8 cellular contexts compared by ENCODE assay signal in the genomic region with DNA sequence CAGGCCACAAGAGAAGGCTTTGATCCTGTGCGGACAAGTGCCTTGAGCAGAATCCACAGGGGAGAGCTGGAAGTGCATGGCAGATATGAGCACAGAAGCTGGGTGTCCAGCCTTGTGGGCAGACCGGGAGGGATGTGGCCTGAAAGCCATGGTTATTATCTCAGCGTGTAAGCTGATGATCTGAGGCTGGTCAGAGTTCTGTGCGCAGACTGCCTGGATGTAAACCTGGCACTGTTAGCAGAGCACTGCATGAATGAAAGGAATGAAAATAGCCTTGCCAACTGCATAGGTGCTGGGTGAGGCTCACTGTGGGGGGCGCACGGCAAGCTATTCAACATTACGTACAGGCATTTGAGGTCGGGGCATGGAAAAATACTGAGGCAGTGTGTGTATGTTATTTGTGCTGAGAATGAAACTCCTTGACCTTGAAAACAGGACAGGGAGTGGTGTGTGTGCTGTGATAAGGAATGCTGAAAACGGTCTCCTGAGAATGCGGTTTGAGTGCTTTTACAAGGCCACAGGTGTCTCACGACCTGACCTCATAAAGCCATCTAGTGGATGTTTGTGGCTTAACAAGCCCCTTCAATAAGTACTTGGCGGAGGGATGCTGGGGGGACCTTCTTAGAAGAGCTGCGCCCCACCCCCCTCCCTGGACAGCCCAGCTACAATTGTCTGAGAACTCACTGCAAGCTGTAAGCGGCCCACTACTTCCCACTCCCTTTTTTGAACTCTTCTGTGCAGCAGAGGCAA. TPM values are rescaled to one million over a fixed set of nuclear protein-coding genes. Genes with fewer than 3 reads are reported as not detected.
A peak's percentile ranks its signal among the peaks of the same experiment; 100 is the strongest.
DNase-seq lines count a peak whose midpoint lies in the region; ATAC-seq and TF ChIP-seq lines count a peak whose summit lies in the region.

No MANE protein-coding gene starts in this region.

- H3K4me1 Mint-ChIP-seq in immature natural killer cell = peaks cover 0 to 6% of the 10 kb centered on the region in 2 donors

- no peak overlapping the region for H3K27ac Mint-ChIP-seq in immature natural killer cell

- peaks cover 4 to 8% (median 6%) of the 10 kb centered on the region in 3 donors for H3K27me3 Mint-ChIP-seq in immature natural killer cell (ENCODE audit: low read depth in 3 of 3)

- no peaks in the 10 kb centered on the region for H3K9me3 ChIP-seq in RWPE2 (ENCODE audit: severe bottlenecking)

- no peaks in the 10 kb centered on the region for H3K4me1 ChIP-seq in RWPE2 (ENCODE audit: insufficient read depth, poor library complexity, severe bottlenecking)

- H3K36me3 Mint-ChIP-seq in immature natural killer cell = no peaks in the 10 kb centered on the region

- no peaks in the 10 kb centered on the region for H3K27me3 ChIP-seq in RWPE2 (ENCODE audit: insufficient read depth, poor library complexity, severe bottlenecking)

- no peak overlapping the region for H3K27ac ChIP-seq in RWPE2 (ENCODE audit: poor library complexity, severe bottlenecking)

- ATAC-seq in RWPE2 (ENCODE audit: low read depth) = peak; percentile 44; the same call in 2 of the 3 replicates
- ATAC-seq in sciatic nerve = peak; percentile 83
- no peak for ATAC-seq in GM18519 (IDR thresholded peaks at IDR 0.05; ENCODE audit: low FRiP score, unreplicated experiment)

- intact Hi-C loops in sciatic nerve (cut with DNase I) = no loop called here

- DNase-seq in NCI-H2171 treated with DMSO at 0.1 percent for 48 hours (lab: John Stamatoyannopoulos, UW) (peak; percentile 0), NCI-H2171 (lab: John Stamatoyannopoulos, UW) (no peak), RWPE2 (ENCODE audit: low spot score) (no peak), glomerular endothelial cell (ENCODE audit: extremely low read depth, low read depth, low spot score) (peak; percentile 16), sciatic nerve (ENCODE audit: low spot score) (no peak), DMS79 treated with DMSO at 0.1 percent for 48 hours (lab: John Stamatoyannopoulos, UW) (no peak), immature natural killer cell (no peak)

- no peak overlapping the region for H3K4me3 ChIP-seq in RWPE2 (ENCODE audit: severe bottlenecking)

- H3K36me3 ChIP-seq in RWPE2 (ENCODE audit: low read depth) = no peaks in the 10 kb centered on the region

- H3K4me3 Mint-ChIP-seq in immature natural killer cell = no peak overlapping the region

- TF ChIP-seq CTCF in RWPE2 (IDR thresholded peaks at IDR 0.05; ENCODE audit: poor library complexity, severe bottlenecking) = peak; percentile 62

- no peaks in the 10 kb centered on the region for H3K9me3 Mint-ChIP-seq in immature natural killer cell

RNA-seq across cellular contexts. Expression of a gene that starts 18.7 kb away (rescaled TPM):
- total RNA-seq in glomerular endothelial cell = 0.15 and 0.70 TPM in 2 replicates
- total RNA-seq in sciatic nerve = 84.2 TPM
- polyA plus RNA-seq in immature natural killer cell = not detected

RNA-seq across cellular contexts. Expression of a gene that starts 21.8 kb away (rescaled TPM):
- 0.29 TPM in 1 of 2 replicates, not detected in the other for total RNA-seq in glomerular endothelial cell
- total RNA-seq in sciatic nerve = 97.9 TPM
- polyA plus RNA-seq in immature natural killer cell = not detected

Comparison
In these comparisons a context has a peak if more than half of its experiments do, and no peak if none do; other contexts are left out.
1. DNase-seq: peak in NCI-H2171 treated with DMSO at 0.1 percent for 48 hours (single experiment) and glomerular endothelial cell (single experiment); none in NCI-H2171 (single experiment), RWPE2 (single experiment), sciatic nerve (single experiment), DMS79 treated with DMSO at 0.1 percent for 48 hours (single experiment) and immature natural killer cell (0 of 3).
2. RNA of a gene that starts 18.7 kb away (total RNA-seq): 84.2 TPM in sciatic nerve (single experiment); 0.15 to 0.70 TPM in glomerular endothelial cell; every median in the first group is over 10 times any median in the second.
3. RNA of a gene that starts 21.8 kb away (total RNA-seq): 97.9 TPM in sciatic nerve (single experiment); 0.29 TPM in glomerular endothelial cell; every median in the first group is over 10 times any median in the second.